16 cellular contexts compared by ENCODE assay signal in the genomic region with DNA sequence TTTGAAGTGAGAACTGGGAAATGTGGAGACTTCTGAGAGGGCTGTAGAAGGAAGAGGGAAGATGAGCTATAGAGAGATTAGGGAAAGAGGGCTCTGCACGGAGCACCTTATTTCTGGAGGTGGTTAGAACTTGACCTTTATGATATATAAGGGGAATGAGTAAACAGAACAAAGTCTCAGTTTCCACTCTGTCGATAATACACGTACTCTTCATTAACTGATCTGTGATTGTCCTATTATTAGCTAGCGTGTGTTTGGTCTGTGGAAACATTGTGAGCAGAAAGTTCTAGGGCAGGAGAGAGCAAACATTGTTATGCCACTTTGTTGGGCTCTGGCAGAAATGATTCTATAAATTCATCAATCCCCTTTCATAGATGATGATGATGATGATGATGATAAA.
"Had no signal": no experiment of that assay in that cellular context is flagged by ENCODE, and none has a peak within 500 bp of the region (broad histone marks: within the 10 kb centered on the region; RNA-seq: fewer than 3 reads in every experiment).

No MANE protein-coding gene starts in this region.

- H3K9me3 Mint-ChIP-seq: activated CD4-positive, alpha-beta T cell treated with anti-CD3 and anti-CD28 coated beads, Interleukin-2, amount 10 ng/mL, durations not matched to agents 24 days and 14 days; activated CD8-positive, alpha-beta T cell treated with anti-CD3 and anti-CD28 coated beads for 36 hours; activated naive CD4-positive, alpha-beta T cell treated with anti-CD3 and anti-CD28 coated beads for 36 hours; activated T-helper 2 cell treated with anti-CD3 and anti-CD28 coated beads, Interferon-gamma antibody, Interleukin-2, Interleukin-4, amounts not matched to agents 10 μg/mL and 5 μg/mL and 100 μg/mL, durations not matched to agents 14 hours and 24 hours and 36 hours; brain; neural crest cell; stimulated activated naive CD8-positive, alpha-beta T cell treated with anti-CD3 and anti-CD28 coated beads, Interleukin-15, Interleukin-2, amounts not matched to agents 100 ng/mL and 50 ng/mL, for 24 hours had no signal

- H3K36me3 ChIP-seq: left lung, transverse colon, uterus had no signal

- H3K27ac ChIP-seq: left lung, transverse colon had no signal

- H3K27me3 Mint-ChIP-seq: activated CD8-positive, alpha-beta T cell treated with anti-CD3 and anti-CD28 coated beads for 36 hours; brain; progenitor cell of endocrine pancreas; stimulated activated naive CD8-positive, alpha-beta T cell treated with anti-CD3 and anti-CD28 coated beads, Interleukin-15, Interleukin-2, amounts not matched to agents 100 ng/mL and 50 ng/mL, for 24 hours had no signal

- H3K27ac Mint-ChIP-seq: activated CD4-positive, alpha-beta T cell treated with anti-CD3 and anti-CD28 coated beads, Interleukin-2, amount 10 ng/mL, durations not matched to agents 24 days and 14 days; activated CD8-positive, alpha-beta T cell treated with anti-CD3 and anti-CD28 coated beads for 36 hours; activated naive CD4-positive, alpha-beta T cell treated with anti-CD3 and anti-CD28 coated beads for 36 hours; activated T-helper 2 cell treated with anti-CD3 and anti-CD28 coated beads, Interferon-gamma antibody, Interleukin-2, Interleukin-4, amounts not matched to agents 10 μg/mL and 5 μg/mL and 100 μg/mL, durations not matched to agents 14 hours and 24 hours and 36 hours; brain; progenitor cell of endocrine pancreas; stimulated activated naive CD8-positive, alpha-beta T cell treated with anti-CD3 and anti-CD28 coated beads, Interleukin-15, Interleukin-2, amounts not matched to agents 100 ng/mL and 50 ng/mL, for 24 hours had no signal

- H3K4me1 Mint-ChIP-seq: neural crest cell had no signal

- ATAC-seq: activated CD8-positive, alpha-beta T cell treated with anti-CD3 and anti-CD28 coated beads for 36 hours; left lung had no signal

- H3K27me3 ChIP-seq: left lung, transverse colon, uterus had no signal

- H3K36me3 Mint-ChIP-seq: brain had no signal

- H3K9me3 ChIP-seq: left lung, transverse colon, uterus had no signal

- H3K4me3 ChIP-seq: left lung, transverse colon, uterus had no signal

- DNase-seq: activated CD4-positive, alpha-beta T cell treated with anti-CD3 and anti-CD28 coated beads, Interleukin-2, amount 10 ng/mL, durations not matched to agents 24 days and 14 days; activated CD8-positive, alpha-beta T cell treated with anti-CD3 and anti-CD28 coated beads for 36 hours; activated naive CD4-positive, alpha-beta T cell treated with anti-CD3 and anti-CD28 coated beads for 36 hours; activated T-cell treated with anti-CD3 and anti-CD28 coated beads, Interleukin-2, amount 50 U/mL, for 1 hour; anterior cingulate cortex; caudate nucleus; erythroblast; left lung; stimulated activated CD4-positive, alpha-beta T cell treated with anti-CD3 and anti-CD28 coated beads, Interleukin-2, amount 100 ng/mL, for 24 hours; transverse colon; uterus had no signal

- H3K4me3 Mint-ChIP-seq: activated CD4-positive, alpha-beta T cell treated with anti-CD3 and anti-CD28 coated beads, Interleukin-2, amount 10 ng/mL, durations not matched to agents 24 days and 14 days; activated CD8-positive, alpha-beta T cell treated with anti-CD3 and anti-CD28 coated beads for 36 hours; activated naive CD4-positive, alpha-beta T cell treated with anti-CD3 and anti-CD28 coated beads for 36 hours; brain; neural crest cell; stimulated activated naive CD8-positive, alpha-beta T cell treated with anti-CD3 and anti-CD28 coated beads, Interleukin-15, Interleukin-2, amounts not matched to agents 100 ng/mL and 50 ng/mL, for 24 hours had no signal
